Comparison of ENCODE assay signal across 8 cellular contexts in the genomic region with DNA sequence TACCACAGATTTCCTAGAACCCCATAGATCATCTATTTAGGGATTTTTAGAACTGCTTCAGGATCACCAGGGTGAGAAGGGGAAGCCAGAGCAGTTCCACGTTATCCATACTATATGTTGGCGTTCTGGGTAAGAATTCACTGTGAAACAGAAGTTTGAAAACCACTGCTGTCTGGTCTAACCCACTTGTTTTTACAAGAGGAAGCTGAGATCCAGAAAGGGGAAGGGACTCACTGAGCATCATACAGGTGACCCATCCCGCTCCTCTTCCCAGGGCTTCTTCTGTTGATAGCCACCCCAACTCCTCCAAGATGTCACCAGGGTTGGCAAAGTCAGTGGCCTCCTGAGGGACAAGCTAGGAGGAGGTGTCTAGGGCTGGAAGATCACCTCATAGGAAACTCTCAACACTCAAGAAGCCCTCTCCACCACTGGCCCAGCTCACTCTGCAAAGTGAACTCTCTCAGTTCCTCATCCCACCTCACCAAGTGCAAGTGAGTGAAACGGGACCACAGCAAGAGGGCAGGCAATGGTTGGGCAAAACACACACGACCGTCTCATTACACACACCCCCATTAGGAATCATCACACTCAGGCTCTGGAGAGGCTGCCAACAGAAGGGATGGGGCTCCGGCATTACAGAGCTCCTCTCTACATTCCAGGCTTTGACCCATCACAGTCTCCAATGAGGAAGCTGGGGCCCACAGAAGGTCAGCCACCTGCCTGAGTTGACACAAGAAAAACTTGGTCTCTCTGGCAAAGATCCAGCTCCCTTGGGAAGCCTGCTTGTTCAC. TPM values are rescaled to one million over a fixed set of nuclear protein-coding genes. Genes with fewer than 3 reads are reported as not detected.
A peak's percentile ranks its signal among the peaks of the same experiment; 100 is the strongest.
DNase-seq lines count a peak whose midpoint lies in the region; ATAC-seq and TF ChIP-seq lines count a peak whose summit lies in the region.
"Had no signal": no experiment of that assay in that cellular context is flagged by ENCODE, and none has a peak within 500 bp of the region (broad histone marks: within the 10 kb centered on the region; RNA-seq: fewer than 3 reads in every experiment).

No MANE protein-coding gene starts in this region.

- no peak for TF ChIP-seq CTCF in WTC11 (IDR thresholded peaks at IDR 0.05)

- POLR2A ChIA-PET in WTC11 (lab: Charles Lee), result interaction anchor here (1.1 kb wide), 1 partner anchor 185 kb away, joined by 3 read pairs; no protein-coding TSS in a partner anchor

- peaks cover 5% of the 10 kb centered on the region for H3K4me1 Mint-ChIP-seq in WTC11

- H3K36me3 Mint-ChIP-seq in WTC11, result no peaks in the 10 kb centered on the region

- no peaks in the 10 kb centered on the region for H3K9me3 Mint-ChIP-seq in WTC11

- peaks cover 53% of the 10 kb centered on the region for H3K27me3 Mint-ChIP-seq in WTC11 (ENCODE audit: low read depth)

- no peak overlapping the region for H3K27ac Mint-ChIP-seq in WTC11

- intact Hi-C loops in posterior vena cava (cut with DNase I), result no loop called here

- ATAC-seq in GM18511 (IDR thresholded peaks at IDR 0.05; ENCODE audit: unreplicated experiment), result peak; percentile 73
- peak; percentile 52 for ATAC-seq in HG02623 (IDR thresholded peaks at IDR 0.05; ENCODE audit: unreplicated experiment)
- no peak for ATAC-seq in WTC11

- H3K4me3 Mint-ChIP-seq in WTC11, result peak overlapping the region; percentile 66

- CTCF ChIA-PET in WTC11 (lab: Charles Lee), result interaction anchor here (0.5 to 3.0 kb wide), 5 partner anchors 19 to 435 kb away, joined by 3 to 57 read pairs (median 13); no protein-coding TSS in a partner anchor

- no peak for DNase-seq in WTC11 (ENCODE audit: low spot score)
- peak; percentile 38 for DNase-seq in posterior vena cava (ENCODE audit: low spot score)
- DNase-seq in NCI-H774 (lab: John Stamatoyannopoulos, UW), result no peak
- DNase-seq in NCI-H2107 (lab: John Stamatoyannopoulos, UW), result no peak
- DNase-seq in DMS153 treated with DMSO at 0.1 percent for 48 hours (lab: John Stamatoyannopoulos, UW; ENCODE audit: unreplicated experiment), result no peak
- DNase-seq: stimulated activated CD4-positive, alpha-beta T cell treated with anti-CD3 and anti-CD28 coated beads, Interleukin-2, amount 100 ng/mL, for 48 hours had no signal

TF ChIP-seq in WTC11, 78 proteins besides CTCF, POLR2A, EP300 and RAD21:
- TF ChIP-seq PRRX2 (CRISPR knock-in tag; IDR thresholded peaks at IDR 0.05) (no peak), CREM (CRISPR knock-in tag; IDR thresholded peaks at IDR 0.05) (no peak), ZNF416 (CRISPR knock-in tag; IDR thresholded peaks at IDR 0.05) (no peak), MXD4 (CRISPR knock-in tag; IDR thresholded peaks at IDR 0.05; ENCODE audit: borderline replicate concordance) (no peak), GTF2I (CRISPR knock-in tag; conservative IDR thresholded peaks at IDR 0.05) (no peak), ATF1 (CRISPR knock-in tag; IDR thresholded peaks at IDR 0.05) (no peak), NFATC4 (CRISPR knock-in tag; IDR thresholded peaks at IDR 0.05) (no peak), ZNF121 (CRISPR knock-in tag; IDR thresholded peaks at IDR 0.05) (no peak), RELA (CRISPR knock-in tag; IDR thresholded peaks at IDR 0.05; ENCODE audit: borderline replicate concordance) (no peak), ZNF317 (CRISPR knock-in tag; IDR thresholded peaks at IDR 0.05; ENCODE audit: borderline replicate concordance, low read depth) (no peak), NR2C2 (CRISPR knock-in tag; IDR thresholded peaks at IDR 0.05) (no peak)
- TF ChIP-seq, protein P1, sequence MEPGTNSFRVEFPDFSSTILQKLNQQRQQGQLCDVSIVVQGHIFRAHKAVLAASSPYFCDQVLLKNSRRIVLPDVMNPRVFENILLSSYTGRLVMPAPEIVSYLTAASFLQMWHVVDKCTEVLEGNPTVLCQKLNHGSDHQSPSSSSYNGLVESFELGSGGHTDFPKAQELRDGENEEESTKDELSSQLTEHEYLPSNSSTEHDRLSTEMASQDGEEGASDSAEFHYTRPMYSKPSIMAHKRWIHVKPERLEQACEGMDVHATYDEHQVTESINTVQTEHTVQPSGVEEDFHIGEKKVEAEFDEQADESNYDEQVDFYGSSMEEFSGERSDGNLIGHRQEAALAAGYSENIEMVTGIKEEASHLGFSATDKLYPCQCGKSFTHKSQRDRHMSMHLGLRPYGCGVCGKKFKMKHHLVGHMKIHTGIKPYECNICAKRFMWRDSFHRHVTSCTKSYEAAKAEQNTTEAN (CRISPR knock-in tag; IDR thresholded peaks at IDR 0.05), result no peak
- TF ChIP-seq, protein P2, sequence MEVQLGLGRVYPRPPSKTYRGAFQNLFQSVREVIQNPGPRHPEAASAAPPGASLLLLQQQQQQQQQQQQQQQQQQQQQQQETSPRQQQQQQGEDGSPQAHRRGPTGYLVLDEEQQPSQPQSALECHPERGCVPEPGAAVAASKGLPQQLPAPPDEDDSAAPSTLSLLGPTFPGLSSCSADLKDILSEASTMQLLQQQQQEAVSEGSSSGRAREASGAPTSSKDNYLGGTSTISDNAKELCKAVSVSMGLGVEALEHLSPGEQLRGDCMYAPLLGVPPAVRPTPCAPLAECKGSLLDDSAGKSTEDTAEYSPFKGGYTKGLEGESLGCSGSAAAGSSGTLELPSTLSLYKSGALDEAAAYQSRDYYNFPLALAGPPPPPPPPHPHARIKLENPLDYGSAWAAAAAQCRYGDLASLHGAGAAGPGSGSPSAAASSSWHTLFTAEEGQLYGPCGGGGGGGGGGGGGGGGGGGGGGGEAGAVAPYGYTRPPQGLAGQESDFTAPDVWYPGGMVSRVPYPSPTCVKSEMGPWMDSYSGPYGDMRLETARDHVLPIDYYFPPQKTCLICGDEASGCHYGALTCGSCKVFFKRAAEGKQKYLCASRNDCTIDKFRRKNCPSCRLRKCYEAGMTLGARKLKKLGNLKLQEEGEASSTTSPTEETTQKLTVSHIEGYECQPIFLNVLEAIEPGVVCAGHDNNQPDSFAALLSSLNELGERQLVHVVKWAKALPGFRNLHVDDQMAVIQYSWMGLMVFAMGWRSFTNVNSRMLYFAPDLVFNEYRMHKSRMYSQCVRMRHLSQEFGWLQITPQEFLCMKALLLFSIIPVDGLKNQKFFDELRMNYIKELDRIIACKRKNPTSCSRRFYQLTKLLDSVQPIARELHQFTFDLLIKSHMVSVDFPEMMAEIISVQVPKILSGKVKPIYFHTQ (CRISPR knock-in tag; IDR thresholded peaks at IDR 0.05), result no peak

RNA-seq across cellular contexts. Expression of a gene that starts 1.8 kb away (rescaled TPM):
- total RNA-seq in WTC11 (2021) (1.0 to 2.3 TPM (median 1.5 TPM) in 3 replicates), posterior vena cava (1 to 10 TPM; 2.1 to 3.1 TPM)

RNA-seq across cellular contexts. Expression of a gene that starts 49.1 kb away (rescaled TPM):
- total RNA-seq in WTC11 (2021) (67.6 to 73.6 TPM (median 72.3 TPM) in 3 replicates), posterior vena cava (10 to 100 TPM; 22.8 to 26.0 TPM)

RNA-seq across cellular contexts. Expression of a gene that starts 51.3 kb away (rescaled TPM):
- total RNA-seq in WTC11 (2021), result 60.2 to 65.7 TPM (median 61.8 TPM) in 3 replicates
- total RNA-seq in posterior vena cava, result 100 to 1,000 TPM; 114 to 130 TPM
